Comparison of ENCODE assay signal across 27 cellular contexts in the genomic region with DNA sequence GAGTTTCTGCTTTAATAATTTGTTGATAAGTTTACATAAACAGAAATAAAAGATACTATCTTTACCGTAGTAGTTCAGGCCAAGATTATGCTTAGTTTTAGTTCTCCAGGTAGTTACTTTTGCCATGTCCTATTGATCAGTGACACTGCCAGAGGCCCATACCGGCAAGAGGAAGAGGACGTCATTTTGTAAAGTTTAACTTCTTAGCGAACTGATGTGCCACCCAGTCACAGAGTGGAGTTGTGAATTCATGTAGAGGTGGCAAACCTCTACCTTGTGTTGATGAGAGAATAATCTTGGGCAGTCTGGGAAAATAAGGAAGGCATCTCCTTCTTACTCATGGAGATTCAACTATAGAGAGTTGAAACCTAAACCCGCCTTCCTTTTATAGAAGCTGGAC. TPM values are rescaled to one million over a fixed set of nuclear protein-coding genes. Genes with fewer than 3 reads are reported as not detected.
DNase-seq lines count a peak whose midpoint lies in the region; ATAC-seq, FAIRE-seq and TF ChIP-seq lines count a peak whose summit lies in the region.
"Had no signal": no experiment of that assay in that cellular context is flagged by ENCODE, and none has a peak within 500 bp of the region (broad histone marks: within the 10 kb centered on the region; RNA-seq: fewer than 3 reads in every experiment).

No MANE protein-coding gene starts in this region.

- BruUV-seq in HepG2 (replicated peaks; lab: Mats Ljungman, UMichigan), result TSS peak; percentile 34

- intact Hi-C loops in HepG2 (cut with micrococcal nuclease; ENCODE audit: unreplicated experiment), result no loop called here

- no peaks in the 10 kb centered on the region for H3K27me3 Mint-ChIP-seq in activated T-helper 17 cell treated with anti-CD3 and anti-CD28 coated beads, Interleukin-2, amount 50 U/mL, for 72 hours
- H3K27me3 Mint-ChIP-seq in progenitor cell of endocrine pancreas, result no peaks in the 10 kb centered on the region
- H3K27me3 Mint-ChIP-seq in stimulated activated memory B cell treated with anti-CD40 and anti-IgM and Interleukin-4, amounts not matched to agents 10 μg/mL and 1 μg/mL and 100 μg/mL, for 72 hours, result no peaks in the 10 kb centered on the region
- H3K27me3 Mint-ChIP-seq: activated T-cell treated with anti-CD3 and anti-CD28 coated beads, Interleukin-2, amount 50 U/mL, for 24 hours; CD4-positive, CD25-positive, alpha-beta regulatory T cell had no signal

- POLR2A ChIA-PET in HepG2 (lab: Yijun Ruan, JAX), result no interaction called here

- H2AFZ ChIP-seq in HepG2 (ENCODE audit: low read length), result no peak overlapping the region

- H4K20me1 ChIP-seq in HepG2 (ENCODE audit: insufficient read depth, low read length), result no peaks in the 10 kb centered on the region

- H3K9ac ChIP-seq in HepG2 (ENCODE audit: insufficient read depth, low read depth, low read length), result no peak overlapping the region

- no peaks in the 10 kb centered on the region for H3K79me2 ChIP-seq in HepG2 (ENCODE audit: insufficient read depth, low read length)

- CTCF ChIA-PET in HepG2 (lab: Yijun Ruan, JAX; ENCODE audit: low intra/inter-chr PET ratio, low total read pairs), result interaction anchor here (0.7 to 1.6 kb wide), 3 partner anchors 24 to 26 kb away, joined by 3 to 6 read pairs (median 5); no protein-coding TSS in a partner anchor

- TF ChIP-seq EP300 in HepG2 (IDR thresholded peaks at IDR 0.05; ENCODE audit: low read depth in 2 of 2, low read length in 2 of 2), result no peak
- no peak for TF ChIP-seq EP300 in HepG2 (CRISPR knock-in tag; IDR thresholded peaks at IDR 0.05; ENCODE audit: borderline replicate concordance)

- H3K9me3 ChIP-seq in HepG2 (ENCODE audit: low read length) (no peaks in the 10 kb centered on the region), right atrium auricular region (no peaks in the 10 kb centered on the region)
- H3K9me3 ChIP-seq: adrenal gland, lower lobe of right lung, MG63, neutrophil, psoas muscle, stomach, thyroid gland had no signal

- in situ Hi-C loops in HepG2 (cut with HindIII; ENCODE audit: extremely low pct_ligation_motif_present, low pct_unique_long_range_greater_than_20kb), result no loop called here

- H3K36me3 ChIP-seq in HepG2 (replicated peaks in 1 of 2; ENCODE audit: control insufficient read depth in 1 of 2, insufficient read depth in 2 of 2, low read length in 2 of 2), result peaks cover 5 to 6% of the 10 kb centered on the region in 2 experiments; a peak in 3 of 5 replicates
- H3K36me3 ChIP-seq in right atrium auricular region, result peaks cover 10% of the 10 kb centered on the region
- H3K36me3 ChIP-seq: neutrophil had no signal

- TF ChIP-seq RAD21 in HepG2 (CRISPR knock-in tag; IDR thresholded peaks at IDR 0.05), result no peak

- peaks cover 16% of the 10 kb centered on the region for H3K4me1 Mint-ChIP-seq in activated T-helper 17 cell treated with anti-CD3 and anti-CD28 coated beads, Interleukin-2, amount 50 U/mL, for 72 hours
- H3K4me1 Mint-ChIP-seq in progenitor cell of endocrine pancreas (ENCODE audit: low read depth), result peaks cover 18% of the 10 kb centered on the region
- peaks cover 28% of the 10 kb centered on the region for H3K4me1 Mint-ChIP-seq in stimulated activated memory B cell treated with anti-CD40 and anti-IgM and Interleukin-4, amounts not matched to agents 10 μg/mL and 1 μg/mL and 100 μg/mL, for 72 hours

- no peak overlapping the region for H3K4me3 Mint-ChIP-seq in activated T-helper 17 cell treated with anti-CD3 and anti-CD28 coated beads, Interleukin-2, amount 50 U/mL, for 72 hours
- H3K4me3 Mint-ChIP-seq in progenitor cell of endocrine pancreas (ENCODE audit: low read depth), result no peak overlapping the region
- H3K4me3 Mint-ChIP-seq in stimulated activated memory B cell treated with anti-CD40 and anti-IgM and Interleukin-4, amounts not matched to agents 10 μg/mL and 1 μg/mL and 100 μg/mL, for 72 hours, result no peak overlapping the region
- H3K4me3 Mint-ChIP-seq: activated T-cell treated with anti-CD3 and anti-CD28 coated beads, Interleukin-2, amount 50 U/mL, for 24 hours; brain; CD4-positive, CD25-positive, alpha-beta regulatory T cell; T-helper 1 cell treated with Interleukin-12 subunit alpha and Interleukin-12 subunit beta and Interleukin-4 antibody, amounts not matched to agents 30 μg/mL and 1 μg/mL, for 36 hours had no signal

- TF ChIP-seq POLR2A in HepG2 (IDR thresholded peaks at IDR 0.05; ENCODE audit: insufficient read depth in 1 of 2, low read depth in 2 of 2, low read length in 2 of 2), result no peak

- TF ChIP-seq CTCF in HepG2 (CRISPR knock-in tag; IDR thresholded peaks at IDR 0.05) (no peak), progenitor cell of endocrine pancreas (IDR thresholded peaks at IDR 0.05; ENCODE audit: unreplicated experiment) (no peak), right atrium auricular region (IDR thresholded peaks at IDR 0.05) (no peak)

- no peaks in the 10 kb centered on the region for H3K9me3 Mint-ChIP-seq in activated T-helper 17 cell treated with anti-CD3 and anti-CD28 coated beads, Interleukin-2, amount 50 U/mL, for 72 hours
- H3K9me3 Mint-ChIP-seq in progenitor cell of endocrine pancreas (ENCODE audit: low read depth), result no peaks in the 10 kb centered on the region
- no peaks in the 10 kb centered on the region for H3K9me3 Mint-ChIP-seq in stimulated activated memory B cell treated with anti-CD40 and anti-IgM and Interleukin-4, amounts not matched to agents 10 μg/mL and 1 μg/mL and 100 μg/mL, for 72 hours
- H3K9me3 Mint-ChIP-seq: activated T-cell treated with anti-CD3 and anti-CD28 coated beads, Interleukin-2, amount 50 U/mL, for 24 hours; brain; CD4-positive, CD25-positive, alpha-beta regulatory T cell; T-helper 1 cell treated with Interleukin-12 subunit alpha and Interleukin-12 subunit beta and Interleukin-4 antibody, amounts not matched to agents 30 μg/mL and 1 μg/mL, for 36 hours had no signal

- H3K4me1 ChIP-seq in HepG2 (ENCODE audit: insufficient read depth, low read length) (no peaks in the 10 kb centered on the region), right atrium auricular region (peaks cover 0 to 6% of the 10 kb centered on the region in 2 donors)

- no peaks in the 10 kb centered on the region for H3K27me3 ChIP-seq in HepG2 (ENCODE audit: control insufficient read depth in 1 of 2, insufficient read depth in 2 of 2, low read length in 2 of 2)
- H3K27me3 ChIP-seq in right atrium auricular region, result no peaks in the 10 kb centered on the region
- H3K27me3 ChIP-seq: adrenal gland, MG63, stomach, thyroid gland had no signal

- peak; percentile 12 for DNase-seq in DMS 273 (lab: John Stamatoyannopoulos, UW; ENCODE audit: unreplicated experiment)
- DNase-seq in DMS 273 treated with DMSO at 0.1 percent for 48 hours (lab: John Stamatoyannopoulos, UW), result no peak
- DNase-seq in HepG2 (ENCODE audit: low spot score), result no peak
- DNase-seq in progenitor cell of endocrine pancreas (ENCODE audit: low spot score, unreplicated experiment), result no peak
- no peak for DNase-seq in right atrium auricular region (ENCODE audit: low spot score)
- no peak for DNase-seq in OCI-M1 (lab: John Stamatoyannopoulos, UW)
- DNase-seq: activated CD4-positive, alpha-beta T cell treated with anti-CD3 and anti-CD28 coated beads for 48 hours; activated CD8-positive, alpha-beta memory T cell treated with anti-CD3 and anti-CD28 coated beads for 24 hours; activated T-cell treated with anti-CD3 and anti-CD28 coated beads, Interleukin-2, amount 50 U/mL, for 24 hours; adrenal gland; CD4-positive, CD25-positive, alpha-beta regulatory T cell; KBM-7; lower lobe of right lung; MG63; NCI-H2029; NCI-H526 treated with DMSO at 0.1 percent for 48 hours; psoas muscle; RPMI8226; stomach; thyroid gland had no signal

- ATAC-seq in activated T-helper 17 cell treated with anti-CD3 and anti-CD28 coated beads, Interleukin-2, amount 50 U/mL, for 72 hours (replicated peaks), result no peak
- no peak for ATAC-seq in HepG2
- no peak for ATAC-seq in stimulated activated memory B cell treated with anti-CD40 and anti-IgM and Interleukin-4, amounts not matched to agents 10 μg/mL and 1 μg/mL and 100 μg/mL, for 72 hours
- ATAC-seq: lower lobe of right lung had no signal

- FAIRE-seq in HepG2 (lab: Jason Lieb, UNC), result no peak
- FAIRE-seq: H54 had no signal

- H3K36me3 Mint-ChIP-seq in activated T-helper 17 cell treated with anti-CD3 and anti-CD28 coated beads, Interleukin-2, amount 50 U/mL, for 72 hours (ENCODE audit: low read depth), result peaks cover 21% of the 10 kb centered on the region
- H3K36me3 Mint-ChIP-seq in progenitor cell of endocrine pancreas (ENCODE audit: insufficient read depth), result peaks cover 21% of the 10 kb centered on the region
- peaks cover 26% of the 10 kb centered on the region for H3K36me3 Mint-ChIP-seq in stimulated activated memory B cell treated with anti-CD40 and anti-IgM and Interleukin-4, amounts not matched to agents 10 μg/mL and 1 μg/mL and 100 μg/mL, for 72 hours

- H3K27ac Mint-ChIP-seq in activated T-helper 17 cell treated with anti-CD3 and anti-CD28 coated beads, Interleukin-2, amount 50 U/mL, for 72 hours, result peak overlapping the region; percentile 27
- peak overlapping the region; percentile 23 for H3K27ac Mint-ChIP-seq in progenitor cell of endocrine pancreas
- H3K27ac Mint-ChIP-seq in stimulated activated memory B cell treated with anti-CD40 and anti-IgM and Interleukin-4, amounts not matched to agents 10 μg/mL and 1 μg/mL and 100 μg/mL, for 72 hours, result no peak overlapping the region
- H3K27ac Mint-ChIP-seq: activated T-cell treated with anti-CD3 and anti-CD28 coated beads, Interleukin-2, amount 50 U/mL, for 24 hours; T-helper 1 cell treated with Interleukin-12 subunit alpha and Interleukin-12 subunit beta and Interleukin-4 antibody, amounts not matched to agents 30 μg/mL and 1 μg/mL, for 36 hours had no signal

- H3K4me2 ChIP-seq in HepG2 (ENCODE audit: low read depth, low read length), result no peak overlapping the region

- H3K4me3 ChIP-seq in HepG2 (replicated peaks in 1 of 3; ENCODE audit: insufficient read depth in 1 of 3, low read depth in 2 of 3, low read length in 3 of 3), result no peak overlapping the region
- H3K4me3 ChIP-seq in right atrium auricular region, result no peak overlapping the region
- H3K4me3 ChIP-seq: adrenal gland, lower lobe of right lung, MG63, psoas muscle, stomach, thyroid gland had no signal

- H3K27ac ChIP-seq in HepG2 (ENCODE audit: extremely low read length, insufficient read depth, low read length), result no peak overlapping the region
- no peak overlapping the region for H3K27ac ChIP-seq in right atrium auricular region
- H3K27ac ChIP-seq: 22Rv1, adrenal gland, lower lobe of right lung, neutrophil, psoas muscle, thyroid gland had no signal

- WGBS in HepG2 (ENCODE audit: low lambda C conversion rate), result 97% methylated on average over 5 of the region's 5 CpGs

RNA-seq across cellular contexts. Expression of gene RGMB, which starts 21.8 kb away (rescaled TPM):
- 1 to 10 TPM; 2.0 to 4.1 TPM for total RNA-seq in activated T-helper 17 cell treated with anti-CD3 and anti-CD28 coated beads, Interleukin-2, amount 50 U/mL, for 72 hours
- 2.3 and 3.8 TPM in 2 replicates for total RNA-seq in HepG2 (2016; rRNA removed; fragmentation: Illumina TruSeq; extraction: Trizol)
- total RNA-seq in HepG2 (2016; cell fraction: cytosol; rRNA removed; fragmentation: Illumina TruSeq; extraction: Trizol; ENCODE audit: low read depth), result 0.71 and 1.1 TPM in 2 replicates
- 2.2 and 3.7 TPM in 2 replicates for total RNA-seq in HepG2 (2016; cell fraction: insoluble cytoplasmic fraction; rRNA removed; fragmentation: Illumina TruSeq; extraction: Trizol)
- 2.7 and 3.1 TPM in 2 replicates for total RNA-seq in HepG2 (2016; cell fraction: membrane; rRNA removed; fragmentation: Illumina TruSeq; extraction: Trizol)
- total RNA-seq in HepG2 (2016; cell fraction: nucleus; rRNA removed; fragmentation: Illumina TruSeq; extraction: Trizol), result 9.8 and 10.0 TPM in 2 replicates
- polyA plus RNA-seq in HepG2 (2011; rRNA removed), result 3.0 and 3.1 TPM in 2 replicates
- polyA plus RNA-seq in HepG2 (2011; cell fraction: cytosol; rRNA removed), result 1.9 and 2.8 TPM in 2 replicates
- polyA plus RNA-seq in HepG2 (2011; cell fraction: nucleus; rRNA removed), result 6.0 and 6.6 TPM in 2 replicates
- polyA plus RNA-seq in HepG2 (2012), result 2.8 and 3.5 TPM in 2 replicates
- 0.46 and 0.47 TPM in 2 replicates for polyA plus RNA-seq in HepG2 (2016; cell fraction: cytosol; fragmentation: Illumina TruSeq; extraction: Trizol; ENCODE audit: low read depth)
- polyA plus RNA-seq in HepG2 (2016; cell fraction: insoluble cytoplasmic fraction; fragmentation: Illumina TruSeq; extraction: Trizol; ENCODE audit: low read depth), result 2.9 and 3.2 TPM in 2 replicates
- polyA plus RNA-seq in HepG2 (2016; cell fraction: membrane; fragmentation: Illumina TruSeq; extraction: Trizol; ENCODE audit: low read depth), result 1.5 and 1.8 TPM in 2 replicates
- 6.7 TPM in 2 replicates for polyA plus RNA-seq in HepG2 (2016; cell fraction: nucleus; fragmentation: Illumina TruSeq; extraction: Trizol; ENCODE audit: insufficient read depth, low read depth)
- polyA minus RNA-seq in HepG2 (2011; rRNA and poly(A)+ RNA removed; ENCODE audit: low replicate concordance), result 14.2 and 28.8 TPM in 2 replicates
- 3.5 and 4.2 TPM in 2 replicates for polyA minus RNA-seq in HepG2 (2011; cell fraction: cytosol; rRNA and poly(A)+ RNA removed)
- 15.4 and 15.5 TPM in 2 replicates for polyA minus RNA-seq in HepG2 (2011; cell fraction: nucleus; rRNA and poly(A)+ RNA removed)
- 20.4 and 24.4 TPM in 2 replicates for total RNA-seq in progenitor cell of endocrine pancreas
- 10 to 100 TPM; 18.2 to 25.4 TPM for total RNA-seq in right atrium auricular region
